ENCODE assay signal across 8 cellular contexts in the genomic region with DNA sequence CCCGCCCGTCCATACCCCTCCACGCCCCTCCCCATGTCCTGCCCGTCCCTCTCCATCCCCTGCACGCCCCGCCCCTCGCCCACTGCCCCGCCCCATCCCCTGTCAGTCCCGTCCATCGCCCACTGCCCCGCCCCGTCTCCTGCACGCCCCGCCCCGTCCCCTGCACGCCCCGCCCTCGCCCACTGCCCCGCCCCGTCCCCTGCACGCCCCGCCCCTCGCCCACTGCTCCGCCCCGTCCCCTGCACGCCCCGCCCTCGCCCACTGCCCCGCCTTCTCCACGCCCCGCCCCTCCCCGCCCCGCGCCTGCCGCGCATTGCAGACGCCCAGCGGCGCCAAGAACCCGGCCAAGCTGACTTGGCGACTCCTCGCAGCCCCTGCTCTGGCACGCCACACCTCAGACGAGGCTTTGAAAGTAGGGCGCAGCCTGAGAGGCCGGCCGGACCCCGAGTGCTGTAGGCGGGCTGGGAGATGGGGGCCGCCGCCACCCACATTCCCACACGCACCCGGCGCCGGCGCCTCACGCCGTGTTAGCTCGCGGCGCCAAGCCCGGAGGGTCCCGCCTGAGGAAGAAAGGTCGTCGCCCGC. TPM values are rescaled to one million over a fixed set of nuclear protein-coding genes. Genes with fewer than 3 reads are reported as not detected.
DNase-seq lines count a peak whose midpoint lies in the region; ATAC-seq and TF ChIP-seq lines count a peak whose summit lies in the region.

A gene (plus strand): TSS at position 316 of the 585 bp plus-strand sequence. CDS start 2,410 bp downstream, outside the sequence.

- TF ChIP-seq CTCF in epithelial cell of esophagus (IDR thresholded peaks at IDR 0.05; ENCODE audit: insufficient read depth, low read depth, low read length, missing control alignments) (no peak), mucosa of descending colon (IDR thresholded peaks at IDR 0.05) (no peak)

- peak; percentile 99 for ATAC-seq in mucosa of descending colon
- ATAC-seq in GM21717 (IDR thresholded peaks at IDR 0.05; ENCODE audit: unreplicated experiment), result no peak

- DNase-seq in NOMO-1 (lab: John Stamatoyannopoulos, UW; ENCODE audit: unreplicated experiment in 2 of 2), result peak; percentile 17 to 41
- no peak for DNase-seq in NOMO-1 treated with dmso at 0.1 percent for 144 hours (lab: John Stamatoyannopoulos, UW; ENCODE audit: unreplicated experiment)
- peak; percentile 88 for DNase-seq in NCI-H69 (lab: John Stamatoyannopoulos, UW)
- DNase-seq in activated T-cell treated with anti-CD3 and anti-CD28 coated beads for 24 hours (ENCODE audit: low read depth), result peak; percentile 75
- DNase-seq in epithelial cell of esophagus (ENCODE audit: low read depth), result peak; percentile 86
- DNase-seq in mucosa of descending colon, result peak; percentile 82 to 86 (median 84)
- DNase-seq in stimulated activated CD8-positive, alpha-beta memory T cell treated with anti-CD3 and anti-CD28 coated beads, Interleukin-15, amount 100 ng/mL, for 24 hours (ENCODE audit: low read depth), result peak; percentile 76

- peak within 1 kb of the TSS; percentile 57 for H3K4me3 ChIP-seq in epithelial cell of esophagus (ENCODE audit: low read length)
- H3K4me3 ChIP-seq in mucosa of descending colon, result peak within 1 kb of the TSS; percentile 11

- H3K9me3 ChIP-seq in mucosa of descending colon, result no peaks in the 10 kb centered on the region

- no peaks in the 10 kb centered on the region for H3K36me3 ChIP-seq in mucosa of descending colon (ENCODE audit: low read depth)

- H3K4me1 ChIP-seq in mucosa of descending colon (ENCODE audit: low read depth), result peaks cover 15% of the 10 kb centered on the region

- intact Hi-C loops in mucosa of descending colon (cut with DNase I, micrococcal nuclease), result no loop called here

RNA-seq across cellular contexts. Expression of the gene that starts here (rescaled TPM):
- total RNA-seq in mucosa of descending colon, result not detected

Comparison
In these comparisons a context has a peak if more than half of its experiments do, and no peak if none do; other contexts are left out.
1. Peak in DNase-seq, ATAC-seq and H3K4me3 ChIP-seq in mucosa of descending colon; RNA of the gene not detected or under 1 TPM.